1 cellular context compared by ENCODE assay signal in the genomic region with DNA sequence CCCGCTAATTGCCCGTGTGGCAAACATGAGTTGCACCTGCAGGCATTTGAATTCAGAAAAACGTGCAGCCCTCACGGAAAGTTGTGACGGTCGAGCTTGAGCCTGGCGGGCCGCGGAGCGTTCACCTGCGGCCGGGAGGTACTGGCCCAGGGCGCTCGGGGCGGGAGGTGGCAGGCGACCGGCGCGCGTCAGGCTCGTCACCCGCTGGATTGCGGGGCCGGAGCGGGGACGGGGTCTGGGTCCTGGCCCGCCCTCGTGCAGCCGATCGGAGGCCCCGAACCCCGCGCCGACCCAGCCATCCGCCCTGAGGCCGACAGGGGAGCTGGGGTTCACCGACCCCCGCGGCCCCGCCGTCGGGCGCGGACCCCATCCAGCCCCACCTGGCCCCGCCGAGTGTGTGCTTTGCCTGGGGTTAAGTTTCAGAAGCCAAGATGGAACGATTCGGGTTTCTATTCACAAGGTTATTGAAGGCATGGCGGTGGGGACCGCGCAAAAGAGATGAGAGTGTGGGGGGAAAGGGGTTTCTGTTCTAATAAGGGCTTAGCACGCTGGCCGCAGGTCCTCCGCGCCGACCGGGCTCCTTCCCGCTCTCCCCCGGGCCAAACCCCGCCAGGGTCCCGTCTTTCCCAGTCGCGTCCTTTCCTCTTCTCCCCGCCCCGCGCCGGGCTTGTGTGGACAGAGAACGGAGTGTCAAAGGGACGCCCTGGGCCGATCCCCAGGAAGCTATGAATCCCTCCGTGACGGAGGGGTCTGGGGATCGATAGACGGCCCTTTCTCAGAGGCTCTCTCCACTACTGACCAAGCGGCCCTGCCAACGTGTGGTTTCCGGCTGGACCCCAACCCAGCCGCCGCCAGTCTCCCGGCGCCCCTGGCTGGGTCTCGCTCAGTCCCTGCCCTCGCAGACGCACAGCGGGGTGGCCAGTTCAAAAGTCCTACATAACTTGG.
TF ChIP-seq lines count a peak whose summit lies in the region.

No MANE protein-coding gene starts in this region.

TF ChIP-seq in HepG2, 621 proteins besides CTCF, POLR2A, EP300 and RAD21 (continued from another document and continues in another):
- TF ChIP-seq, protein P1, sequence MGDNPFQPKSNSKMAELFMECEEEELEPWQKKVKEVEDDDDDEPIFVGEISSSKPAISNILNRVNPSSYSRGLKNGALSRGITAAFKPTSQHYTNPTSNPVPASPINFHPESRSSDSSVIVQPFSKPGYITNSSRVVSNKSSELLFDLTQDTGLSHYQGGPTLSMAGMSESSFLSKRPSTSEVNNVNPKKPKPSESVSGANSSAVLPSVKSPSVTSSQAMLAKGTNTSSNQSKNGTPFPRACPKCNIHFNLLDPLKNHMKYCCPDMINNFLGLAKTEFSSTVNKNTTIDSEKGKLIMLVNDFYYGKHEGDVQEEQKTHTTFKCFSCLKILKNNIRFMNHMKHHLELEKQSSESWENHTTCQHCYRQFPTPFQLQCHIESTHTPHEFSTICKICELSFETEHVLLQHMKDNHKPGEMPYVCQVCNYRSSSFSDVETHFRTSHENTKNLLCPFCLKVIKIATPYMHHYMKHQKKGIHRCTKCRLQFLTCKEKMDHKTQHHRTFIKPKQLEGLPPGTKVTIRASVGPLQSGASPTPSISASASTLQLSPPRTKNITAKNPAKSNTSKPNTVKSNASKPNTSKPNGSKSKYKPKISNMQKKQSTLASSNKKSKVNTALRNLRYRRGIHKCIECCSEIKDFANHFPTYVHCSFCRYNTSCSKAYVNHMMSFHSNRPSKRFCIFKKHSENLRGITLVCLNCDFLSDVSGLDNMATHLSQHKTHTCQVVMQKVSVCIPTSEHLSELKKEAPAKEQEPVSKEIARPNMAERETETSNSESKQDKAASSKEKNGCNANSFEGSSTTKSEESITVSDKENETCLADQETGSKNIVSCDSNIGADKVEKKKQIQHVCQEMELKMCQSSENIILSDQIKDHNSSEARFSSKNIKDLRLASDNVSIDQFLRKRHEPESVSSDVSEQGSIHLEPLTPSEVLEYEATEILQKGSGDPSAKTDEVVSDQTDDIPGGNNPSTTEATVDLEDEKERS (CRISPR knock-in tag; IDR thresholded peaks at IDR 0.05) = no peak
- no peak for TF ChIP-seq JUND (CRISPR knock-in tag; IDR thresholded peaks at IDR 0.05)
- no peak for TF ChIP-seq KDM3A (CRISPR knock-in tag; IDR thresholded peaks at IDR 0.05; ENCODE audit: low read depth)
- no peak for TF ChIP-seq MTA3 (CRISPR knock-in tag; IDR thresholded peaks at IDR 0.05)
- 0 out of 2 replicates have a peak, but pooled peaks have one; percentile 29 for TF ChIP-seq ZNF225 (CRISPR knock-in tag; IDR thresholded peaks at IDR 0.05)
- no peak for TF ChIP-seq ZNF446 (CRISPR knock-in tag; IDR thresholded peaks at IDR 0.05)
- TF ChIP-seq XRCC5 (optimal IDR thresholded peaks at IDR 0.05; ENCODE audit: low read length) = no peak
- no peak for TF ChIP-seq JDP2 (CRISPR knock-in tag; IDR thresholded peaks at IDR 0.05; ENCODE audit: borderline replicate concordance)
- TF ChIP-seq ARNT (IDR thresholded peaks at IDR 0.05) = no peak
- no peak for TF ChIP-seq ZBTB20 (CRISPR knock-in tag; IDR thresholded peaks at IDR 0.05; ENCODE audit: borderline replicate concordance, low read depth)
- TF ChIP-seq, protein P2, sequence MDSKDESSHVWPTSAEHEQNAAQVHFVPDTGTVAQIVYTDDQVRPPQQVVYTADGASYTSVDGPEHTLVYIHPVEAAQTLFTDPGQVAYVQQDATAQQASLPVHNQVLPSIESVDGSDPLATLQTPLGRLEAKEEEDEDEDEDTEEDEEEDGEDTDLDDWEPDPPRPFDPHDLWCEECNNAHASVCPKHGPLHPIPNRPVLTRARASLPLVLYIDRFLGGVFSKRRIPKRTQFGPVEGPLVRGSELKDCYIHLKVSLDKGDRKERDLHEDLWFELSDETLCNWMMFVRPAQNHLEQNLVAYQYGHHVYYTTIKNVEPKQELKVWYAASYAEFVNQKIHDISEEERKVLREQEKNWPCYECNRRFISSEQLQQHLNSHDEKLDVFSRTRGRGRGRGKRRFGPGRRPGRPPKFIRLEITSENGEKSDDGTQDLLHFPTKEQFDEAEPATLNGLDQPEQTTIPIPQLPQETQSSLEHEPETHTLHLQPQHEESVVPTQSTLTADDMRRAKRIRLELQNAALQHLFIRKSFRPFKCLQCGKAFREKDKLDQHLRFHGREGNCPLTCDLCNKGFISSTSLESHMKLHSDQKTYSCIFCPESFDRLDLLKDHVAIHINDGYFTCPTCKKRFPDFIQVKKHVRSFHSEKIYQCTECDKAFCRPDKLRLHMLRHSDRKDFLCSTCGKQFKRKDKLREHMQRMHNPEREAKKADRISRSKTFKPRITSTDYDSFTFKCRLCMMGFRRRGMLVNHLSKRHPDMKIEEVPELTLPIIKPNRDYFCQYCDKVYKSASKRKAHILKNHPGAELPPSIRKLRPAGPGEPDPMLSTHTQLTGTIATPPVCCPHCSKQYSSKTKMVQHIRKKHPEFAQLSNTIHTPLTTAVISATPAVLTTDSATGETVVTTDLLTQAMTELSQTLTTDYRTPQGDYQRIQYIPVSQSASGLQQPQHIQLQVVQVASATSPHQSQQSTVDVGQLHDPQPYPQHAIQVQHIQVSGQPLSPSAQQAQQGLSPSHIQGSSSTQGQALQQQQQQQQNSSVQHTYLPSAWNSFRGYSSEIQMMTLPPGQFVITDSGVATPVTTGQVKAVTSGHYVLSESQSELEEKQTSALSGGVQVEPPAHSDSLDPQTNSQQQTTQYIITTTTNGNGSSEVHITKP (CRISPR knock-in tag; IDR thresholded peaks at IDR 0.05; ENCODE audit: low read depth) = no peak
- peak; percentile 35; the same call in 1 of the 2 replicates for TF ChIP-seq ZBTB42 (CRISPR knock-in tag; IDR thresholded peaks at IDR 0.05)
- no peak for TF ChIP-seq SRSF9 (IDR thresholded peaks at IDR 0.05; ENCODE audit: borderline replicate concordance, insufficient read depth, low read depth, low read length, poor library complexity, severe bottlenecking)
- TF ChIP-seq HIVEP1 (CRISPR knock-in tag; IDR thresholded peaks at IDR 0.05) = 0 out of 2 replicates have a peak, but pooled peaks have one; percentile 16
- no peak for TF ChIP-seq PHF21A (CRISPR knock-in tag; IDR thresholded peaks at IDR 0.05)
- TF ChIP-seq ZNF24 (IDR thresholded peaks at IDR 0.05) = no peak
- TF ChIP-seq ZNF317 (CRISPR knock-in tag; IDR thresholded peaks at IDR 0.05) = no peak
- TF ChIP-seq ZNF670 (CRISPR knock-in tag; IDR thresholded peaks at IDR 0.05; ENCODE audit: borderline replicate concordance) = no peak
- TF ChIP-seq HNRNPK (IDR thresholded peaks at IDR 0.05; ENCODE audit: low read depth, low read length, poor library complexity, severe bottlenecking) = no peak
- TF ChIP-seq HOXA5 (CRISPR knock-in tag; IDR thresholded peaks at IDR 0.05) = no peak
- TF ChIP-seq MTA1 (CRISPR knock-in tag; IDR thresholded peaks at IDR 0.05; ENCODE audit: borderline replicate concordance) = no peak; the same call in 1 of the 2 replicates
- TF ChIP-seq, protein P3, sequence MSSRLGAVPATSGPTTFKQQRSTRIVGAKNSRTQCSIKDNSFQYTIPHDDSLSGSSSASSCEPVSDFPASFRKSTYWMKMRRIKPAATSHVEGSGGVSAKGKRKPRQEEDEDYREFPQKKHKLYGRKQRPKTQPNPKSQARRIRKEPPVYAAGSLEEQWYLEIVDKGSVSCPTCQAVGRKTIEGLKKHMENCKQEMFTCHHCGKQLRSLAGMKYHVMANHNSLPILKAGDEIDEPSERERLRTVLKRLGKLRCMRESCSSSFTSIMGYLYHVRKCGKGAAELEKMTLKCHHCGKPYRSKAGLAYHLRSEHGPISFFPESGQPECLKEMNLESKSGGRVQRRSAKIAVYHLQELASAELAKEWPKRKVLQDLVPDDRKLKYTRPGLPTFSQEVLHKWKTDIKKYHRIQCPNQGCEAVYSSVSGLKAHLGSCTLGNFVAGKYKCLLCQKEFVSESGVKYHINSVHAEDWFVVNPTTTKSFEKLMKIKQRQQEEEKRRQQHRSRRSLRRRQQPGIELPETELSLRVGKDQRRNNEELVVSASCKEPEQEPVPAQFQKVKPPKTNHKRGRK (CRISPR knock-in tag; IDR thresholded peaks at IDR 0.05) = 0 out of 2 replicates have a peak, but pooled peaks have one; percentile 17
- TF ChIP-seq, protein P4, sequence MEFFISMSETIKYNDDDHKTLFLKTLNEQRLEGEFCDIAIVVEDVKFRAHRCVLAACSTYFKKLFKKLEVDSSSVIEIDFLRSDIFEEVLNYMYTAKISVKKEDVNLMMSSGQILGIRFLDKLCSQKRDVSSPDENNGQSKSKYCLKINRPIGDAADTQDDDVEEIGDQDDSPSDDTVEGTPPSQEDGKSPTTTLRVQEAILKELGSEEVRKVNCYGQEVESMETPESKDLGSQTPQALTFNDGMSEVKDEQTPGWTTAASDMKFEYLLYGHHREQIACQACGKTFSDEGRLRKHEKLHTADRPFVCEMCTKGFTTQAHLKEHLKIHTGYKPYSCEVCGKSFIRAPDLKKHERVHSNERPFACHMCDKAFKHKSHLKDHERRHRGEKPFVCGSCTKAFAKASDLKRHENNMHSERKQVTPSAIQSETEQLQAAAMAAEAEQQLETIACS (CRISPR knock-in tag; IDR thresholded peaks at IDR 0.05) = no peak
- no peak for TF ChIP-seq ELF4 (CRISPR knock-in tag; IDR thresholded peaks at IDR 0.05; ENCODE audit: borderline replicate concordance)
- TF ChIP-seq MIXL1 (CRISPR knock-in tag; IDR thresholded peaks at IDR 0.05) = no peak
- TF ChIP-seq PHB2 (IDR thresholded peaks at IDR 0.05; ENCODE audit: partially characterized antibody) = no peak
- TF ChIP-seq, protein P5, sequence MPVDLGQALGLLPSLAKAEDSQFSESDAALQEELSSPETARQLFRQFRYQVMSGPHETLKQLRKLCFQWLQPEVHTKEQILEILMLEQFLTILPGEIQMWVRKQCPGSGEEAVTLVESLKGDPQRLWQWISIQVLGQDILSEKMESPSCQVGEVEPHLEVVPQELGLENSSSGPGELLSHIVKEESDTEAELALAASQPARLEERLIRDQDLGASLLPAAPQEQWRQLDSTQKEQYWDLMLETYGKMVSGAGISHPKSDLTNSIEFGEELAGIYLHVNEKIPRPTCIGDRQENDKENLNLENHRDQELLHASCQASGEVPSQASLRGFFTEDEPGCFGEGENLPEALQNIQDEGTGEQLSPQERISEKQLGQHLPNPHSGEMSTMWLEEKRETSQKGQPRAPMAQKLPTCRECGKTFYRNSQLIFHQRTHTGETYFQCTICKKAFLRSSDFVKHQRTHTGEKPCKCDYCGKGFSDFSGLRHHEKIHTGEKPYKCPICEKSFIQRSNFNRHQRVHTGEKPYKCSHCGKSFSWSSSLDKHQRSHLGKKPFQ (CRISPR knock-in tag; IDR thresholded peaks at IDR 0.05; ENCODE audit: insufficient replicate concordance) = no peak
- TF ChIP-seq, protein P6, sequence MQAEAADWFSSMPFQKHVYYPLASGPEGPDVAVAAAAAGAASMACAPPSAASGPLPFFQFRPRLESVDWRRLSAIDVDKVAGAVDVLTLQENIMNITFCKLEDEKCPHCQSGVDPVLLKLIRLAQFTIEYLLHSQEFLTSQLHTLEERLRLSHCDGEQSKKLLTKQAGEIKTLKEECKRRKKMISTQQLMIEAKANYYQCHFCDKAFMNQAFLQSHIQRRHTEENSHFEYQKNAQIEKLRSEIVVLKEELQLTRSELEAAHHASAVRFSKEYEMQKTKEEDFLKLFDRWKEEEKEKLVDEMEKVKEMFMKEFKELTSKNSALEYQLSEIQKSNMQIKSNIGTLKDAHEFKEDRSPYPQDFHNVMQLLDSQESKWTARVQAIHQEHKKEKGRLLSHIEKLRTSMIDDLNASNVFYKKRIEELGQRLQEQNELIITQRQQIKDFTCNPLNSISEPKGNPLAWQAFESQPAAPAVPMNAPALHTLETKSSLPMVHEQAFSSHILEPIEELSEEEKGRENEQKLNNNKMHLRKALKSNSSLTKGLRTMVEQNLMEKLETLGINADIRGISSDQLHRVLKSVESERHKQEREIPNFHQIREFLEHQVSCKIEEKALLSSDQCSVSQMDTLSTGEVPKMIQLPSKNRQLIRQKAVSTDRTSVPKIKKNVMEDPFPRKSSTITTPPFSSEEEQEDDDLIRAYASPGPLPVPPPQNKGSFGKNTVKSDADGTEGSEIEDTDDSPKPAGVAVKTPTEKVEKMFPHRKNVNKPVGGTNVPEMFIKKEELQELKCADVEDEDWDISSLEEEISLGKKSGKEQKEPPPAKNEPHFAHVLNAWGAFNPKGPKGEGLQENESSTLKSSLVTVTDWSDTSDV (CRISPR knock-in tag; IDR thresholded peaks at IDR 0.05) = no peak
- TF ChIP-seq POLR2AphosphoS5 (IDR thresholded peaks at IDR 0.05; ENCODE audit: low read depth, low read length) = no peak
- TF ChIP-seq ZNF326 (CRISPR knock-in tag; IDR thresholded peaks at IDR 0.05; ENCODE audit: borderline replicate concordance) = no peak
- TF ChIP-seq, protein P7, sequence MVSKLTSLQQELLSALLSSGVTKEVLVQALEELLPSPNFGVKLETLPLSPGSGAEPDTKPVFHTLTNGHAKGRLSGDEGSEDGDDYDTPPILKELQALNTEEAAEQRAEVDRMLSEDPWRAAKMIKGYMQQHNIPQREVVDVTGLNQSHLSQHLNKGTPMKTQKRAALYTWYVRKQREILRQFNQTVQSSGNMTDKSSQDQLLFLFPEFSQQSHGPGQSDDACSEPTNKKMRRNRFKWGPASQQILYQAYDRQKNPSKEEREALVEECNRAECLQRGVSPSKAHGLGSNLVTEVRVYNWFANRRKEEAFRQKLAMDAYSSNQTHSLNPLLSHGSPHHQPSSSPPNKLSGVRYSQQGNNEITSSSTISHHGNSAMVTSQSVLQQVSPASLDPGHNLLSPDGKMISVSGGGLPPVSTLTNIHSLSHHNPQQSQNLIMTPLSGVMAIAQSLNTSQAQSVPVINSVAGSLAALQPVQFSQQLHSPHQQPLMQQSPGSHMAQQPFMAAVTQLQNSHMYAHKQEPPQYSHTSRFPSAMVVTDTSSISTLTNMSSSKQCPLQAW (CRISPR knock-in tag; IDR thresholded peaks at IDR 0.05) = no peak
- TF ChIP-seq, protein P8, sequence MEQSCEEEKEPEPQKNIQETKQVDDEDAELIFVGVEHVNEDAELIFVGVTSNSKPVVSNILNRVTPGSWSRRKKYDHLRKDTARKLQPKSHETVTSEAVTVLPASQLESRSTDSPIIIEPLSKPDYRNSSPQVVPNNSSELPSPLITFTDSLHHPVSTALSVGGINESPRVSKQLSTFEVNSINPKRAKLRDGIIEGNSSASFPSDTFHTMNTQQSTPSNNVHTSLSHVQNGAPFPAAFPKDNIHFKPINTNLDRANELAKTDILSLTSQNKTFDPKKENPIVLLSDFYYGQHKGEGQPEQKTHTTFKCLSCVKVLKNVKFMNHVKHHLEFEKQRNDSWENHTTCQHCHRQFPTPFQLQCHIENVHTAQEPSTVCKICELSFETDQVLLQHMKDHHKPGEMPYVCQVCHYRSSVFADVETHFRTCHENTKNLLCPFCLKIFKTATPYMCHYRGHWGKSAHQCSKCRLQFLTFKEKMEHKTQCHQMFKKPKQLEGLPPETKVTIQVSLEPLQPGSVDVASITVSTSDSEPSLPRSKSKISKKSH (CRISPR knock-in tag; IDR thresholded peaks at IDR 0.05; ENCODE audit: borderline replicate concordance) = no peak
- 0 out of 2 replicates have a peak, but pooled peaks have one; percentile 24 for TF ChIP-seq PHF8 (CRISPR knock-in tag; IDR thresholded peaks at IDR 0.05)
- TF ChIP-seq ZFP41 (CRISPR knock-in tag; IDR thresholded peaks at IDR 0.05; ENCODE audit: borderline replicate concordance) = no peak
- no peak for TF ChIP-seq ZFP36 (IDR thresholded peaks at IDR 0.05; ENCODE audit: borderline replicate concordance, low read depth, low read length, partially characterized antibody)
- no peak for TF ChIP-seq ZBTB38 (CRISPR knock-in tag; IDR thresholded peaks at IDR 0.05)
